9 cellular contexts compared by ENCODE assay signal in the genomic region with DNA sequence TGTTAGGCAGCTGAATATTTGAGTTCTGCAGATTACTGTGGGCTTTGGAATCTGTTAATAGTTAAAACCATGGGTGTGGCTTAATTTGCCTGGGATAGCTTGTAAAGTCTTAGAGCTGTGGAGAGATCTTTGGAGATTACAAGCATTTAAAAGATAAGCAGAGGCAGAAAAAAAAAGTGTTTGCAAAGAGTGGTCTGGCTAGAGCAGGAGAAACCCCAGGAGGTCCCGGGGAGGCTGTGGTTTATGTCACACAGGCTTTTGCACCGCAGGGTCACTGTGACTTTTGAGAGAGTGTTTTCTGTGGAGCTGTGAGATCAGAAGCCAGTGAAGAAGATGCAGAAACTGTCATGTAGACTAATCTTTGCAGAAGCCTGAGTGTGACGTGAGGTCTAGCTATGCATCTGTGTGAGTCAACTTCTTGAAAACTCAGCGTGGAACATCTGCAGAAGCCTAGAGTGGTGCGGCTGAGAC. TPM values are rescaled to one million over a fixed set of nuclear protein-coding genes. Genes with fewer than 3 reads are reported as not detected.
DNase-seq lines count a peak whose midpoint lies in the region; TF ChIP-seq lines count a peak whose summit lies in the region.
"Had no signal": no experiment of that assay in that cellular context is flagged by ENCODE, and none has a peak within 500 bp of the region (broad histone marks: within the 10 kb centered on the region; RNA-seq: fewer than 3 reads in every experiment).

No MANE protein-coding gene starts in this region.

- H3K4me1 ChIP-seq in spleen, result peaks cover 35 to 100% (median 81%) of the 10 kb centered on the region in 6 donors

- TF ChIP-seq CTCF in spleen (IDR thresholded peaks at IDR 0.05 in 8 of 11, conservative IDR thresholded peaks at IDR 0.05 in 3 of 11), result no peak
- no peak for TF ChIP-seq CTCF in lower leg skin (IDR thresholded peaks at IDR 0.05)

- DNase-seq in GM03348 (ENCODE audit: low spot score) (peak; percentile 69), M059J (ENCODE audit: low read depth) (peak; percentile 28), brain pericyte (ENCODE audit: low read depth, low spot score) (peak; percentile 69), spleen (peak; percentile 78), lower leg skin (ENCODE audit: low spot score in 2 of 2) (no peak), RKO (ENCODE audit: low spot score) (no peak), amygdala (lab: John Stamatoyannopoulos, UW) (no peak), SHP77 (lab: John Stamatoyannopoulos, UW) (no peak)

- H3K9me3 ChIP-seq in spleen, result no peaks in the 10 kb centered on the region

- TF ChIP-seq POLR2A in spleen (IDR thresholded peaks at IDR 0.05), result no peak
- TF ChIP-seq POLR2A in lower leg skin (IDR thresholded peaks at IDR 0.05), result no peak

- H3K4me3 ChIP-seq in spleen (no peak overlapping the region), lower leg skin (ENCODE audit: low read depth, poor library complexity, severe bottlenecking) (no peak overlapping the region)
- H3K4me3 ChIP-seq: lung had no signal

- H3K27me3 ChIP-seq in spleen (replicated peaks in 1 of 7), result no peaks in the 10 kb centered on the region

- H3K36me3 ChIP-seq in spleen, result no peaks in the 10 kb centered on the region

- intact Hi-C loops in spleen (cut with DNase I; ENCODE audit: low total_unique reads), result no loop called here
- intact Hi-C loops in lower leg skin (cut with DNase I; ENCODE audit: low total_unique reads), result no loop called here

- H3K27ac ChIP-seq in spleen, result peak overlapping the region in 4 of 8 donors; percentile 2 to 67 (median 32)

- WGBS in spleen, 5 donors, result 67 to 74% (median 69%) methylated on average over 5 of the region's 5 CpGs
- WGBS in lower leg skin, 2 donors, result 49 to 73% methylated on average over 5 of the region's 5 CpGs

RNA-seq across cellular contexts. Expression of a gene that starts 49.0 kb away (rescaled TPM):
- 1.9 and 4.1 TPM in 2 replicates for total RNA-seq in M059J (2014; rRNA removed; shearing (Covaris generic))
- 10 to 100 TPM; 24.2 to 50.7 (median 39.8) TPM for total RNA-seq in spleen
- polyA plus RNA-seq in spleen, result 1 to 10 TPM; 2.0 to 3.7 (median 3.4) TPM
- total RNA-seq in lower leg skin, result 10 to 100 TPM in 3 of 4 donors, 1 to 10 TPM in 1; 7.8 to 16.6 (median 11.7) TPM

Comparison
In these comparisons a context has a peak if more than half of its experiments do, and no peak if none do; other contexts are left out.
1. DNase-seq: peak in GM03348 (single experiment), M059J (single experiment), brain pericyte (single experiment) and spleen (single experiment); none in lower leg skin (0 of 2), RKO (single experiment), amygdala (0 of 56) and SHP77 (0 of 2).